In the genomic region with DNA sequence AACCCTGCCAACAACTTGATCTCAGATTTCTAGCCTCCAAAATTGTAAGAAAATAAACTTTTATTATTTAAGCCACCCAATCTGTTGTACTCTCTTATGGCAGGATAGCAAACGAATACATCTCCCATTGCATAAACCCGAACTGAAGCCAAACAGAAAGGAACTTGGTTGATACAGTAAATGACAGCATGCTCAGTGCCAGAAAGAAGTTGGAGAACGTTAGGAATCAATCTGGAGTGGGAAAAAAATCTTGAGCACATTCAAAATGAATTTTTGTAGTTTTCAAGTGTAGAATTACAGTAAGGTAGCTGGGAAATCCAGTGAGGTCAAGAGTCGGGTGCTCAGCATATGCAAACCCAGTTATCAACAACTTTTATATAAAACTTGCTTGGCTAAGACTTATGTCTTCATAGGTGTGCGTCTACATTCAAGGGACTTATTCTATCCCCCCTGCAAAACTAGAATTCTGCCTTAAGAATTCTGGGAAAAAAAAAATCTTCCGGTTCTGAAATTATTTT, we compare ENCODE assay signal across 15 cellular contexts.
A peak's percentile ranks its signal among the peaks of the same experiment; 100 is the strongest.
DNase-seq lines count a peak whose midpoint lies in the region; ATAC-seq and TF ChIP-seq lines count a peak whose summit lies in the region.
"Had no signal": no experiment of that assay in that cellular context is flagged by ENCODE, and none has a peak within 500 bp of the region (broad histone marks: within the 10 kb centered on the region; RNA-seq: fewer than 3 reads in every experiment).

No MANE protein-coding gene starts in this region.

- no peak overlapping the region for H3K4me3 Mint-ChIP-seq in chondrocyte (ENCODE audit: unreplicated experiment)
- H3K4me3 Mint-ChIP-seq: B cell; CD8-positive, alpha-beta T cell; IgD-negative memory B cell had no signal

- H3K9me3 Mint-ChIP-seq in chondrocyte (ENCODE audit: low read depth) = peaks cover 2% of the 10 kb centered on the region
- H3K9me3 Mint-ChIP-seq: CD8-positive, alpha-beta T cell had no signal

- no peak for DNase-seq in chondrocyte (ENCODE audit: low spot score)
- no peak for DNase-seq in left lung
- DNase-seq in tibial artery = no peak
- no peak for DNase-seq in HK-2 (ENCODE audit: unreplicated experiment)
- DNase-seq: Calu3; CD8-positive, alpha-beta T cell; DMS79 treated with DMSO at 0.1 percent for 48 hours; GF-D8; HCEC 1CT had no signal

- H3K9me3 ChIP-seq in left lung (peaks cover 0 to 2% of the 10 kb centered on the region in 2 donors), tibial artery (no peaks in the 10 kb centered on the region)
- H3K9me3 ChIP-seq: BLaER1 treated with 17β-estradiol and CSF1 and Interleukin-3, amounts not matched to agents 10 nM and 100 nM had no signal

- H3K27me3 ChIP-seq in left lung = no peaks in the 10 kb centered on the region
- H3K27me3 ChIP-seq in tibial artery = no peaks in the 10 kb centered on the region
- H3K27me3 ChIP-seq: BLaER1 treated with 17β-estradiol and CSF1 and Interleukin-3, amounts not matched to agents 10 nM and 100 nM had no signal

- H3K4me3 ChIP-seq in left lung (no peak overlapping the region), tibial artery (no peak overlapping the region)
- H3K4me3 ChIP-seq: BLaER1 treated with 17β-estradiol and CSF1 and Interleukin-3, amounts not matched to agents 10 nM and 100 nM had no signal

- H3K36me3 ChIP-seq in left lung (no peaks in the 10 kb centered on the region), tibial artery (no peaks in the 10 kb centered on the region)
- H3K36me3 ChIP-seq: BLaER1 treated with 17β-estradiol and CSF1 and Interleukin-3, amounts not matched to agents 10 nM and 100 nM had no signal

- H3K27ac Mint-ChIP-seq in chondrocyte (ENCODE audit: unreplicated experiment) = peak overlapping the region; percentile 73
- H3K27ac Mint-ChIP-seq: B cell; CD8-positive, alpha-beta T cell; IgD-negative memory B cell had no signal

- peaks cover 46% of the 10 kb centered on the region for H3K4me1 Mint-ChIP-seq in chondrocyte (ENCODE audit: low read depth)
- H3K4me1 Mint-ChIP-seq: B cell, IgD-negative memory B cell had no signal

- intact Hi-C loops in left lung (cut with DNase I) (no loop called here), tibial artery (cut with DNase I; ENCODE audit: low total_unique reads) (no loop called here)

- ATAC-seq in left lung (peak; percentile 82), HG02852 (IDR thresholded peaks at IDR 0.05; ENCODE audit: unreplicated experiment) (no peak), HG02970 (IDR thresholded peaks at IDR 0.05; ENCODE audit: low FRiP score, unreplicated experiment) (no peak)
- ATAC-seq: CD8-positive, alpha-beta T cell; HepG2 had no signal

- H3K27me3 Mint-ChIP-seq in chondrocyte (ENCODE audit: low read depth) = no peaks in the 10 kb centered on the region
- H3K27me3 Mint-ChIP-seq: B cell, IgD-negative memory B cell had no signal

- H3K36me3 Mint-ChIP-seq in chondrocyte (ENCODE audit: low read depth) = no peaks in the 10 kb centered on the region
- H3K36me3 Mint-ChIP-seq: CD8-positive, alpha-beta T cell had no signal

- TF ChIP-seq CTCF in chondrocyte (IDR thresholded peaks at IDR 0.05) (no peak), left lung (IDR thresholded peaks at IDR 0.05) (no peak), tibial artery (IDR thresholded peaks at IDR 0.05) (no peak)

- no peak overlapping the region for H3K27ac ChIP-seq in left lung
- H3K27ac ChIP-seq in tibial artery = peak overlapping the region; percentile 55 to 61
- H3K27ac ChIP-seq: BLaER1 treated with 17β-estradiol and CSF1 and Interleukin-3, amounts not matched to agents 10 nM and 100 nM had no signal

- H3K4me1 ChIP-seq in left lung = no peaks in the 10 kb centered on the region
- H3K4me1 ChIP-seq in tibial artery = peaks cover 0 to 51% (median 16%) of the 10 kb centered on the region in 4 donors
- H3K4me1 ChIP-seq: BLaER1 treated with 17β-estradiol and CSF1 and Interleukin-3, amounts not matched to agents 10 nM and 100 nM had no signal

Comparison
In these comparisons a context has a peak if more than half of its experiments do, and no peak if none do; other contexts are left out.
1. H3K27ac ChIP-seq: peak in tibial artery (2 of 2); none in left lung (0 of 2).